ENCODE assay signal across 8 cellular contexts in genomic region chr2:96856776-96857673, GRCh38. TPM values are rescaled to one million over a fixed set of nuclear protein-coding genes. Genes with fewer than 3 reads are reported as not detected.
DNase-seq lines count a peak whose midpoint lies in the region; ATAC-seq, FAIRE-seq and TF ChIP-seq lines count a peak whose summit lies in the region.

No MANE protein-coding gene starts in this region.

- peaks cover 40% of the 10 kb centered on the region for H3K4me1 Mint-ChIP-seq in endothelial cell (ENCODE audit: unreplicated experiment)
- peaks cover 15 to 29% (median 28%) of the 10 kb centered on the region in 3 donors for H3K4me1 Mint-ChIP-seq in naive B cell

- H3K4me3 Mint-ChIP-seq in endothelial cell (ENCODE audit: unreplicated experiment) (peak overlapping the region; percentile 85), naive B cell (peak overlapping the region; percentile 84 to 94 (median 90))

- POLR2A ChIA-PET in A673 (lab: Charles Lee; ENCODE audit: low non-redundant PET) = no interaction called here

- TF ChIP-seq POLR2A in GM12891 (IDR thresholded peaks at IDR 0.05; ENCODE audit: low read depth, low read length) = no peak; the same call in 1 of the 2 replicates

- peak overlapping the region; percentile 78 for H3K27ac ChIP-seq in A673 (ENCODE audit: low read depth, low read length, poor library complexity, severe bottlenecking)

- FAIRE-seq in GM12891 (lab: Jason Lieb, UNC) = peak; percentile 31

- no peaks in the 10 kb centered on the region for H3K27me3 ChIP-seq in A673 (replicated peaks; ENCODE audit: insufficient read depth, low read depth, low read length, poor library complexity)

- DNase-seq in A673 (ENCODE audit: low spot score) (peak; percentile 30), GM12891 (ENCODE audit: insufficient read length, low spot score) (no peak), T-helper 9 cell (peak; percentile 32), endothelial cell (ENCODE audit: low spot score) (no peak), naive B cell (no peak), NCI-H2107 treated with DMSO at 0.1 percent for 48 hours (lab: John Stamatoyannopoulos, UW; ENCODE audit: unreplicated experiment) (no peak), kidney glomerular epithelial cell (lab: John Stamatoyannopoulos, UW) (no peak)

- peaks cover 8% of the 10 kb centered on the region for H3K27me3 Mint-ChIP-seq in endothelial cell (ENCODE audit: unreplicated experiment)
- H3K27me3 Mint-ChIP-seq in naive B cell = peaks cover 0 to 4% (median 0%) of the 10 kb centered on the region in 3 donors

- H3K9me3 ChIP-seq in A673 (ENCODE audit: low read depth, low read length, poor library complexity, severe bottlenecking) = no peaks in the 10 kb centered on the region

- H3K36me3 Mint-ChIP-seq in endothelial cell (ENCODE audit: low read depth, unreplicated experiment) = peaks cover 22% of the 10 kb centered on the region
- H3K36me3 Mint-ChIP-seq in naive B cell = peaks cover 0 to 11% of the 10 kb centered on the region in 2 donors

- ATAC-seq in naive B cell (ENCODE audit: low read depth in 2 of 2) = no peak

- intact Hi-C loops in A673 (cut with micrococcal nuclease; ENCODE audit: unreplicated experiment) = loop anchor here (5.0 kb wide), 1 partner anchor 255 kb away; the partner anchor contains the start of gene ANKRD36

- H3K9me3 Mint-ChIP-seq in endothelial cell (ENCODE audit: unreplicated experiment) = no peaks in the 10 kb centered on the region
- no peaks in the 10 kb centered on the region for H3K9me3 Mint-ChIP-seq in naive B cell

- TF ChIP-seq EP300 in Ishikawa (IDR thresholded peaks at IDR 0.05; ENCODE audit: borderline replicate concordance) = no peak

- H3K4me1 ChIP-seq in A673 (ENCODE audit: insufficient read depth, low read length, poor library complexity, severe bottlenecking) = peaks cover 10% of the 10 kb centered on the region

- BruUV-seq in A673 (replicated peaks; lab: Mats Ljungman, UMichigan) = TSS peak; percentile 25

- peak overlapping the region; percentile 66 for H3K4me3 ChIP-seq in A673 (ENCODE audit: low read depth, low read length, poor library complexity, severe bottlenecking)

- TF ChIP-seq RAD21 in Ishikawa (IDR thresholded peaks at IDR 0.05; ENCODE audit: low read depth) = no peak

- CTCF ChIA-PET in A673 (lab: Charles Lee) = interaction anchor here (0.5 to 2.0 kb wide), 10 partner anchors 12 to 461 kb away, joined by 3 to 24 read pairs (median 3); no protein-coding TSS in a partner anchor

- TF ChIP-seq CTCF in A673 (conservative IDR thresholded peaks at IDR 0.05; ENCODE audit: low read depth, low read length) (no peak), endothelial cell (IDR thresholded peaks at IDR 0.05; ENCODE audit: unreplicated experiment) (no peak)

- peaks cover 34% of the 10 kb centered on the region for H3K36me3 ChIP-seq in A673 (ENCODE audit: insufficient read depth, low read length, poor library complexity, severe bottlenecking)

- H3K27ac Mint-ChIP-seq in endothelial cell (ENCODE audit: unreplicated experiment) (peak overlapping the region; percentile 66), naive B cell (peak overlapping the region; percentile 37 to 90 (median 84))

TF ChIP-seq in GM12891, 5 proteins besides CTCF, POLR2A, EP300 and RAD21:
- TF ChIP-seq TAF1 (IDR thresholded peaks at IDR 0.05; ENCODE audit: low read depth, low read length) = no peak
- TF ChIP-seq POLR2AphosphoS5 (IDR thresholded peaks at IDR 0.05; ENCODE audit: low read depth, low read length) = no peak
- no peak for TF ChIP-seq POU2F2 (IDR thresholded peaks at IDR 0.05; ENCODE audit: low read depth, low read length)
- no peak for TF ChIP-seq SPI1 (IDR thresholded peaks at IDR 0.05; ENCODE audit: low read depth, low read length)
- no peak for TF ChIP-seq PAX5 (IDR thresholded peaks at IDR 0.05; ENCODE audit: insufficient read depth, low read length, severe bottlenecking)
TF ChIP-seq in GM12891: peak in this region for 0.

TF ChIP-seq in Ishikawa, 13 proteins besides CTCF, POLR2A, EP300 and RAD21:
- TF ChIP-seq MAX (IDR thresholded peaks at IDR 0.05) = peak; percentile 64; the same call in 1 of the 2 replicates
- no peak for TF ChIP-seq CREB1 (IDR thresholded peaks at IDR 0.05; ENCODE audit: low read depth)

RNA-seq across cellular contexts. Expression of gene ANKRD39, which starts 0.8 kb away (rescaled TPM):
- total RNA-seq in A673 (2021) = 21.0 and 25.3 TPM in 2 replicates
- polyA plus RNA-seq in GM12891 (2012; ENCODE audit: low read depth, missing spikeins) = 14.9 TPM
- total RNA-seq in endothelial cell (ENCODE audit: unreplicated experiment) = 14.9 TPM
- polyA plus RNA-seq in naive B cell (ENCODE audit: low read depth in 6 of 6) = 10 to 100 TPM in 5 of 6 donors, 1 to 10 TPM in 1; 7.3 to 22.8 (median 20.0) TPM

RNA-seq across cellular contexts. Expression of gene SEMA4C, which starts 12.9 kb away (rescaled TPM):
- total RNA-seq in A673 (2021) (33.3 and 36.1 TPM in 2 replicates), endothelial cell (ENCODE audit: unreplicated experiment) (279 TPM)
- polyA plus RNA-seq in GM12891 (2012; ENCODE audit: low read depth, missing spikeins) = 8.8 TPM
- under 1 TPM in 1 of 6 donors, not detected in 5; 0.82 TPM for polyA plus RNA-seq in naive B cell (ENCODE audit: low read depth in 6 of 6)

RNA-seq across cellular contexts. Expression of gene ANKRD23, which starts 13.2 kb away (rescaled TPM):
- 6.2 and 8.6 TPM in 2 replicates for total RNA-seq in A673 (2021)
- 2.2 TPM for polyA plus RNA-seq in GM12891 (2012; ENCODE audit: low read depth, missing spikeins)
- 4.7 TPM for total RNA-seq in endothelial cell (ENCODE audit: unreplicated experiment)
- polyA plus RNA-seq in naive B cell (ENCODE audit: low read depth in 6 of 6) = 1 to 10 TPM in 3 of 6 donors, under 1 TPM in 1, not detected in 2; 0.44 to 1.4 (median 1.1) TPM

RNA-seq across cellular contexts. Expression of gene CNNM3, which starts 41.0 kb away (rescaled TPM):
- total RNA-seq in A673 (2021) = 20.3 and 20.9 TPM in 2 replicates
- 5.2 TPM for polyA plus RNA-seq in GM12891 (2012; ENCODE audit: low read depth, missing spikeins)
- 14.7 TPM for total RNA-seq in endothelial cell (ENCODE audit: unreplicated experiment)
- 10 to 100 TPM in 1 of 6 donors, 1 to 10 TPM in 5; 4.3 to 16.3 (median 6.1) TPM for polyA plus RNA-seq in naive B cell (ENCODE audit: low read depth in 6 of 6)

Comparison
In these comparisons a context has a peak if more than half of its experiments do, and no peak if none do; other contexts are left out.
1. DNase-seq: peak in A673 (single experiment) and T-helper 9 cell (single experiment); none in GM12891 (single experiment), endothelial cell (single experiment), naive B cell (single experiment), NCI-H2107 treated with DMSO at 0.1 percent for 48 hours (single experiment) and kidney glomerular epithelial cell (single experiment).